10 cellular contexts compared by ENCODE assay signal in genomic region chr15:88701561-88702095, GRCh38.
A peak's percentile ranks its signal among the peaks of the same experiment; 100 is the strongest.
DNase-seq lines count a peak whose midpoint lies in the region; ATAC-seq and TF ChIP-seq lines count a peak whose summit lies in the region.
"Had no signal": no experiment of that assay in that cellular context is flagged by ENCODE, and none has a peak within 500 bp of the region (broad histone marks: within the 10 kb centered on the region; RNA-seq: fewer than 3 reads in every experiment).

No MANE protein-coding gene starts in this region.

- peaks cover 0 to 13% (median 11%) of the 10 kb centered on the region in 4 donors for H3K4me1 Mint-ChIP-seq in CD4-positive, CD25-positive, alpha-beta regulatory T cell
- H3K4me1 Mint-ChIP-seq in natural killer cell, result peaks cover 16 to 20% of the 10 kb centered on the region in 2 donors

- intact Hi-C loops in natural killer cell (cut with micrococcal nuclease), result no loop called here

- peak; percentile 9 to 37 (median 22) for DNase-seq in CD4-positive, CD25-positive, alpha-beta regulatory T cell
- peak; percentile 5 for DNase-seq in NCI-H1694 (lab: John Stamatoyannopoulos, UW)
- peak; percentile 10 for DNase-seq in effector CD4-positive, alpha-beta T cell
- no peak for DNase-seq in effector CD8-positive, alpha-beta T cell (lab: John Stamatoyannopoulos, UW)
- no peak for DNase-seq in AG20443 (ENCODE audit: low spot score)
- no peak for DNase-seq in SK-N-DZ (ENCODE audit: low spot score)
- no peak for DNase-seq in natural killer cell
- DNase-seq: glutamatergic neuron had no signal

- no peak overlapping the region for H3K27ac ChIP-seq in CD4-positive, CD25-positive, alpha-beta regulatory T cell (ENCODE audit: insufficient read depth, low read length, poor library complexity, severe bottlenecking)
- H3K27ac ChIP-seq: VCaP had no signal

- H3K4me3 Mint-ChIP-seq in CD4-positive, CD25-positive, alpha-beta regulatory T cell, result no peak overlapping the region
- no peak overlapping the region for H3K4me3 Mint-ChIP-seq in natural killer cell

- H3K9me3 ChIP-seq in CD4-positive, CD25-positive, alpha-beta regulatory T cell (ENCODE audit: control insufficient read depth in 2 of 2, low read length in 2 of 2), result no peaks in the 10 kb centered on the region

- no peak overlapping the region for H3K27ac Mint-ChIP-seq in CD4-positive, CD25-positive, alpha-beta regulatory T cell
- H3K27ac Mint-ChIP-seq in natural killer cell, result no peak overlapping the region

- peaks cover 0 to 6% (median 0%) of the 10 kb centered on the region in 7 donors for H3K9me3 Mint-ChIP-seq in CD4-positive, CD25-positive, alpha-beta regulatory T cell
- no peaks in the 10 kb centered on the region for H3K9me3 Mint-ChIP-seq in natural killer cell

- peaks cover 39% of the 10 kb centered on the region for H3K27me3 Mint-ChIP-seq in CD4-positive, CD25-positive, alpha-beta regulatory T cell
- H3K27me3 Mint-ChIP-seq in natural killer cell (ENCODE audit: low read depth in 2 of 2), result peaks cover 42 to 60% of the 10 kb centered on the region in 2 donors

- H3K4me3 ChIP-seq in CD4-positive, CD25-positive, alpha-beta regulatory T cell (ENCODE audit: low read depth, low read length), result no peak overlapping the region

- no peaks in the 10 kb centered on the region for H3K36me3 Mint-ChIP-seq in CD4-positive, CD25-positive, alpha-beta regulatory T cell
- H3K36me3 Mint-ChIP-seq in natural killer cell, result peaks cover 9% of the 10 kb centered on the region

- peaks cover 11% of the 10 kb centered on the region for H3K4me1 ChIP-seq in CD4-positive, CD25-positive, alpha-beta regulatory T cell (ENCODE audit: control insufficient read depth, insufficient read depth, low read length, poor library complexity, severe bottlenecking)

- H3K27me3 ChIP-seq in CD4-positive, CD25-positive, alpha-beta regulatory T cell (ENCODE audit: control insufficient read depth, insufficient read depth, low read length), result peaks cover 17% of the 10 kb centered on the region

- H3K36me3 ChIP-seq in CD4-positive, CD25-positive, alpha-beta regulatory T cell (ENCODE audit: control insufficient read depth, insufficient read depth, low read length), result no peaks in the 10 kb centered on the region

- ATAC-seq in CD4-positive, CD25-positive, alpha-beta regulatory T cell (ENCODE audit: low read depth in 2 of 2), result peak; percentile 19 to 39
- peak; percentile 40 for ATAC-seq in GM18520 (IDR thresholded peaks at IDR 0.05; ENCODE audit: unreplicated experiment)
- no peak for ATAC-seq in natural killer cell

- no peak for TF ChIP-seq CTCF in natural killer cell (IDR thresholded peaks at IDR 0.05)

Comparison
In these comparisons a context has a peak if more than half of its experiments do, and no peak if none do; other contexts are left out.
1. ATAC-seq: peak in CD4-positive, CD25-positive, alpha-beta regulatory T cell (2 of 2) and GM18520 (single experiment); none in natural killer cell (0 of 3).
2. DNase-seq: peak in CD4-positive, CD25-positive, alpha-beta regulatory T cell (3 of 3), NCI-H1694 (single experiment) and effector CD4-positive, alpha-beta T cell (single experiment); none in effector CD8-positive, alpha-beta T cell (single experiment), AG20443 (single experiment), SK-N-DZ (single experiment) and natural killer cell (single experiment).